15 cellular contexts compared by ENCODE assay signal in the genomic region with DNA sequence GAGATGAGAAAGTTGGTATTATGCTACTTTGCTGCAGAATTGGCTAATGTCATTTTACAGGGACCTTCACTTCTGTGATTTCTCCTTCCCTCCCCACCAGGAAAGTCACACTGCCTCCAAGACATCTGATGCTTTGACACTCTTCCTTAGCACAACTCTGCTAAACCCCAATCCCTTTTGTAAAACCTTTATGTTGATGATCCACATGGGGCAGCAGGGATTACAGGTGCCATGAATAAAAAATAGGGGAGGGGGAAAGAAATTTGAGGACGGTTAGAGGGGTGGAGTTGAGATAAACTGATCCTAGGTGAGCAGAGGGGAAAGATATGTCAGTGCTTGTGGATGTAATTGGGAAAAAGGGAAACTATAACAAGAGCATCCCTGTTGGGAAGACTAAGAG.
"Had no signal": no experiment of that assay in that cellular context is flagged by ENCODE, and none has a peak within 500 bp of the region (broad histone marks: within the 10 kb centered on the region; RNA-seq: fewer than 3 reads in every experiment).

No MANE protein-coding gene starts in this region.

- H3K9me3 Mint-ChIP-seq: activated naive CD4-positive, alpha-beta T cell treated with anti-CD3 and anti-CD28 coated beads, Interleukin-2, amount 10 ng/mL, durations not matched to agents 7 days and 5 days; activated T-cell treated with anti-CD3 and anti-CD28 coated beads, Interleukin-2, amount 50 U/mL, for 4 hours; brain; nephron; stimulated activated naive CD8-positive, alpha-beta T cell treated with anti-CD3 and anti-CD28 coated beads, Interleukin-15, amount 100 ng/mL, for 72 hours had no signal

- H3K4me1 Mint-ChIP-seq: nephron had no signal

- ATAC-seq: activated T-cell treated with anti-CD3 and anti-CD28 coated beads, Interleukin-2, amount 50 U/mL, for 4 hours; foreskin keratinocyte; left colon; mucosa of descending colon; stimulated activated naive CD8-positive, alpha-beta T cell treated with anti-CD3 and anti-CD28 coated beads, Interleukin-15, amount 100 ng/mL, for 72 hours had no signal

- H3K9me3 ChIP-seq: esophagus muscularis mucosa, mucosa of descending colon, testis had no signal

- H3K27ac Mint-ChIP-seq: activated naive CD4-positive, alpha-beta T cell treated with anti-CD3 and anti-CD28 coated beads, Interleukin-2, amount 10 ng/mL, durations not matched to agents 7 days and 5 days; nephron had no signal

- DNase-seq: activated naive CD4-positive, alpha-beta T cell treated with anti-CD3 and anti-CD28 coated beads, Interleukin-2, amount 10 ng/mL, durations not matched to agents 7 days and 5 days; activated T-cell treated with anti-CD3 and anti-CD28 coated beads, Interleukin-2, amount 50 U/mL, for 4 hours; amygdala; foreskin keratinocyte; left colon; mucosa of descending colon; stimulated activated CD4-positive, alpha-beta T cell treated with anti-CD3 and anti-CD28 coated beads, Interleukin-2, amount 100 ng/mL, for 48 hours; stimulated activated naive CD8-positive, alpha-beta T cell treated with anti-CD3 and anti-CD28 coated beads, Interleukin-15, amount 100 ng/mL, for 72 hours; SW 1271; T-helper 9 cell; testis had no signal

- H3K27ac ChIP-seq: esophagus muscularis mucosa, foreskin keratinocyte, testis had no signal

- H3K27me3 Mint-ChIP-seq: activated naive CD4-positive, alpha-beta T cell treated with anti-CD3 and anti-CD28 coated beads, Interleukin-2, amount 10 ng/mL, durations not matched to agents 7 days and 5 days; brain; stimulated activated naive CD8-positive, alpha-beta T cell treated with anti-CD3 and anti-CD28 coated beads, Interleukin-15, amount 100 ng/mL, for 72 hours had no signal

- H3K4me1 ChIP-seq: esophagus muscularis mucosa, foreskin keratinocyte, testis had no signal

- H3K4me3 Mint-ChIP-seq: activated naive CD4-positive, alpha-beta T cell treated with anti-CD3 and anti-CD28 coated beads, Interleukin-2, amount 10 ng/mL, durations not matched to agents 7 days and 5 days; activated T-cell treated with anti-CD3 and anti-CD28 coated beads, Interleukin-2, amount 50 U/mL, for 4 hours; brain; nephron; stimulated activated naive CD8-positive, alpha-beta T cell treated with anti-CD3 and anti-CD28 coated beads, Interleukin-15, amount 100 ng/mL, for 72 hours had no signal

- H3K27me3 ChIP-seq: esophagus muscularis mucosa, foreskin keratinocyte, testis had no signal

- H3K4me3 ChIP-seq: esophagus muscularis mucosa, lung, mucosa of descending colon, testis had no signal
